Comparison of ENCODE assay signal across 1 cellular context in genomic region chrX:40175416-40176255, GRCh38.
TF ChIP-seq lines count a peak whose summit lies in the region.

No MANE protein-coding gene starts in this region.

TF ChIP-seq in K562, 482 proteins besides CTCF, POLR2A, EP300 and RAD21 (continued from another document):
- peak; percentile 66; the same call in 1 of the 2 replicates for TF ChIP-seq MBD1 (CRISPR knock-in tag; IDR thresholded peaks at IDR 0.05)
- TF ChIP-seq ZNF175 (CRISPR knock-in tag; IDR thresholded peaks at IDR 0.05; ENCODE audit: low read depth) = peak; percentile 16; the same call in 1 of the 2 replicates
- no peak for TF ChIP-seq E2F4 (CRISPR knock-in tag; IDR thresholded peaks at IDR 0.05; ENCODE audit: low read depth)
- TF ChIP-seq HDAC2 (IDR thresholded peaks at IDR 0.05) = 0 out of 2 replicates have a peak, but pooled peaks have one; percentile 41
- TF ChIP-seq CXXC5 (CRISPR knock-in tag; IDR thresholded peaks at IDR 0.05) = peak; percentile 67
- TF ChIP-seq SMARCE1 (IDR thresholded peaks at IDR 0.05) = peak; percentile 52; the same call in 1 of the 2 replicates
- TF ChIP-seq NFIC (IDR thresholded peaks at IDR 0.05) = peak; percentile 100
- TF ChIP-seq NUFIP1 (IDR thresholded peaks at IDR 0.05; ENCODE audit: partially characterized antibody) = no peak
- no peak for TF ChIP-seq ZSCAN29 (IDR thresholded peaks at IDR 0.05)
- no peak for TF ChIP-seq FOXO4 (CRISPR knock-in tag; IDR thresholded peaks at IDR 0.05)
TF ChIP-seq in K562: peak in this region for 109.
